In genomic region chr9:89413963-89414638, GRCh38 we compare ENCODE assay signal across 18 cellular contexts.
A peak's percentile ranks its signal among the peaks of the same experiment; 100 is the strongest.
DNase-seq lines count a peak whose midpoint lies in the region; ATAC-seq and TF ChIP-seq lines count a peak whose summit lies in the region.
"Had no signal": no experiment of that assay in that cellular context is flagged by ENCODE, and none has a peak within 500 bp of the region (broad histone marks: within the 10 kb centered on the region; RNA-seq: fewer than 3 reads in every experiment).

No MANE protein-coding gene starts in this region.

- H3K27me3 ChIP-seq in dorsolateral prefrontal cortex (no peaks in the 10 kb centered on the region), SJCRH30 (peaks cover 13% of the 10 kb centered on the region; the same call in 1 of the 2 replicates)
- H3K27me3 ChIP-seq: brain microvascular endothelial cell, esophagus muscularis mucosa had no signal

- no peak for TF ChIP-seq POLR2A in erythroblast (IDR thresholded peaks at IDR 0.05; ENCODE audit: low read length)

- peak overlapping the region in 47 of 59 donors; percentile 0 to 87 (median 60) for H3K27ac ChIP-seq in dorsolateral prefrontal cortex
- H3K27ac ChIP-seq in substantia nigra (ENCODE audit: low read depth, low read length, poor library complexity, severe bottlenecking): peak overlapping the region; percentile 63
- H3K27ac ChIP-seq in SJCRH30: no peak overlapping the region
- H3K27ac ChIP-seq: brain microvascular endothelial cell, esophagus muscularis mucosa had no signal

- H3K4me1 ChIP-seq in SJCRH30: no peaks in the 10 kb centered on the region

- intact Hi-C loops in Right ventricle myocardium superior (cut with DNase I): no loop called here
- intact Hi-C loops in cardiac septum (cut with DNase I): no loop called here
- intact Hi-C loops in dorsolateral prefrontal cortex (cut with DNase I): no loop called here

- no peak overlapping the region for H3K4me3 ChIP-seq in dorsolateral prefrontal cortex
- no peak overlapping the region for H3K4me3 ChIP-seq in SJCRH30
- H3K4me3 ChIP-seq: esophagus muscularis mucosa had no signal

- no peak for TF ChIP-seq CTCF in dorsolateral prefrontal cortex (IDR thresholded peaks at IDR 0.05 in 54 of 56, conservative IDR thresholded peaks at IDR 0.05 in 2 of 56; ENCODE audit: low read depth in 1 of 56, partially characterized antibody in 56 of 56)

- ATAC-seq in Right ventricle myocardium superior (ENCODE audit: poor library complexity) (peak; percentile 91), SK-N-SH treated with all-trans-retinoic acid at 6 μM for 48 hours (peak; percentile 37; the same call in 1 of the 3 replicates)
- ATAC-seq: sciatic nerve had no signal

- H3K36me3 ChIP-seq in SJCRH30: no peaks in the 10 kb centered on the region
- H3K36me3 ChIP-seq: brain microvascular endothelial cell had no signal

- no peaks in the 10 kb centered on the region for H3K9me3 ChIP-seq in SJCRH30 (replicated peaks)

- DNase-seq in Right ventricle myocardium superior (peak; percentile 58), cardiac septum (ENCODE audit: low spot score) (no peak), dorsolateral prefrontal cortex (no peak), substantia nigra (lab: John Stamatoyannopoulos, UW) (no peak), COLO668 (lab: John Stamatoyannopoulos, UW; ENCODE audit: unreplicated experiment) (no peak), erythroblast (lab: John Stamatoyannopoulos, UW) (no peak), SJCRH30 (no peak)
- DNase-seq: activated CD4-positive, alpha-beta T cell treated with anti-CD3 and anti-CD28 coated beads, Interleukin-2, amount 50 U/mL, for 4 hours; activated effector memory CD4-positive, alpha-beta T cell treated with Interleukin-2 at 50 U/mL for 16 hours; brain microvascular endothelial cell; HCEC 1CT; head of caudate nucleus; NCI-H1105 treated with DMSO at 0.1 percent for 48 hours; occipital lobe; T1000 had no signal

TF ChIP-seq in SK-N-SH treated with all-trans-retinoic acid at 6 μM for 48 hours, 23 proteins besides CTCF, POLR2A, EP300 and RAD21:
- TF ChIP-seq ZFP30 (CRISPR knock-in tag; IDR thresholded peaks at IDR 0.05) (no peak), TOX (CRISPR knock-in tag; IDR thresholded peaks at IDR 0.05; ENCODE audit: borderline replicate concordance) (no peak), ZNF70 (CRISPR knock-in tag; IDR thresholded peaks at IDR 0.05) (no peak), CSDC2 (CRISPR knock-in tag; IDR thresholded peaks at IDR 0.05) (no peak), PATZ1 (CRISPR knock-in tag; IDR thresholded peaks at IDR 0.05; ENCODE audit: borderline replicate concordance) (no peak), GLIS3 (CRISPR knock-in tag; IDR thresholded peaks at IDR 0.05) (no peak), POU6F1 (CRISPR knock-in tag; IDR thresholded peaks at IDR 0.05; ENCODE audit: borderline replicate concordance, low read depth) (no peak), ESRRG (CRISPR knock-in tag; IDR thresholded peaks at IDR 0.05) (no peak), ZNF565 (CRISPR knock-in tag; conservative IDR thresholded peaks at IDR 0.05; ENCODE audit: low read depth) (no peak), CSRNP3 (CRISPR knock-in tag; IDR thresholded peaks at IDR 0.05) (no peak), ZFP3 (CRISPR knock-in tag; IDR thresholded peaks at IDR 0.05) (no peak), TCF4 (CRISPR knock-in tag; IDR thresholded peaks at IDR 0.05; ENCODE audit: borderline replicate concordance) (no peak), ZC3H10 (CRISPR knock-in tag; IDR thresholded peaks at IDR 0.05) (no peak), ISL1 (CRISPR knock-in tag; IDR thresholded peaks at IDR 0.05) (no peak), SNAI2 (CRISPR knock-in tag; IDR thresholded peaks at IDR 0.05) (no peak), ZNF8 (CRISPR knock-in tag; IDR thresholded peaks at IDR 0.05) (no peak), PPARA (CRISPR knock-in tag; IDR thresholded peaks at IDR 0.05; ENCODE audit: borderline replicate concordance) (no peak), RARB (CRISPR knock-in tag; IDR thresholded peaks at IDR 0.05) (no peak), OSR1 (CRISPR knock-in tag; IDR thresholded peaks at IDR 0.05) (no peak), ARNTL (CRISPR knock-in tag; IDR thresholded peaks at IDR 0.05; ENCODE audit: borderline replicate concordance, low read depth) (no peak)
TF ChIP-seq in SK-N-SH treated with all-trans-retinoic acid at 6 μM for 48 hours: peak in this region for 0.
